8 cellular contexts compared by ENCODE assay signal in the genomic region with DNA sequence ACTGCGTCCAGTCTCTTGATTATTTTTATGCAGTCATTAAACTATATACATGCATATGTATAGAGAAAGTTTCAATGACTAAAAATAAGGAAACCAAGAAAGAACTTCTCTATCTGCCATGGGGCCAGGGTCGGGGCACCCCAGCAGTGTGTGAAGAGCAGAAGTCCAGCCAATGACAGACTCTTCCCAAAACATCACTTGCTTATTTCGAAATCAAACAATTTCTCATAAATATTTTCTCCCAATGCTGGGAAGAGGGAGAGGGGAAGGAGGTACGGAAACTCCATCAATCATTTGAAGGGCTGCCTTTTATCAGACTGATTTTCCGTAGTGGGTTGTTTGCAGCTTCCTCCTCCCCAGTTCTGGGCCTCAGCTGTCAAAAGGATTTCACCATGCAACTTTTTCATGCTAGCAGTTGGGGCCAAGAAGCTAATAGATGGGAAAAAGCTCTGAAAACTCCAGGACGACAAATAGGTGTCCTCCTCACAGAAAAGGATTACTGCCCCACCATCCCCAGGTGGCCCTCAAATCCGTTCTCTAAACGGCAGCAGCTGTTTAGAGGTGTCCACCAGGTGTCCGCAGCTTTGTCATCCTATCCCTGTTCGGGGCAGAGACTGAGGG. TPM values are rescaled to one million over a fixed set of nuclear protein-coding genes. Genes with fewer than 3 reads are reported as not detected.
DNase-seq lines count a peak whose midpoint lies in the region; ATAC-seq and TF ChIP-seq lines count a peak whose summit lies in the region.

No MANE protein-coding gene starts in this region.

- H3K4me3 Mint-ChIP-seq in Calu3 (ENCODE audit: low read depth, unreplicated experiment) = peak overlapping the region; percentile 93

- peaks cover 26% of the 10 kb centered on the region for H3K36me3 ChIP-seq in mesodermal cell (ENCODE audit: control insufficient read depth, insufficient read depth, low read length)

- H3K4me1 Mint-ChIP-seq in Calu3 (ENCODE audit: low read depth, unreplicated experiment) = no peaks in the 10 kb centered on the region

- intact Hi-C loops in Calu3 (cut with micrococcal nuclease; ENCODE audit: unreplicated experiment) = no loop called here

- peak overlapping the region; percentile 53 for H3K27ac ChIP-seq in mesodermal cell (ENCODE audit: low read depth, low read length, severe bottlenecking)

- no peaks in the 10 kb centered on the region for H3K27me3 Mint-ChIP-seq in Calu3 (ENCODE audit: unreplicated experiment)

- no peak for DNase-seq in Calu3
- no peak for DNase-seq in Jurkat, Clone E6-1 (ENCODE audit: low read depth, low spot score)
- DNase-seq in astrocyte of the spinal cord (ENCODE audit: low read depth, low spot score) = no peak
- no peak for DNase-seq in stimulated activated naive CD4-positive, alpha-beta T cell (lab: John Stamatoyannopoulos, UW)
- DNase-seq in NCI-H2029 treated with DMSO at 0.1 percent for 48 hours (lab: John Stamatoyannopoulos, UW) = no peak
- no peak for DNase-seq in NCI-H524 (lab: John Stamatoyannopoulos, UW)

- peak overlapping the region; percentile 56 for H3K4me3 ChIP-seq in Jurkat, Clone E6-1 (ENCODE audit: low read length)
- peak overlapping the region; percentile 46 for H3K4me3 ChIP-seq in astrocyte of the spinal cord (ENCODE audit: low read depth, low read length)
- H3K4me3 ChIP-seq in mesodermal cell (ENCODE audit: extremely low read depth, insufficient read depth, low read length, poor library complexity, severe bottlenecking) = peak overlapping the region; percentile 72

- WGBS in mesodermal cell (ENCODE audit: insufficient coverage in 2 of 2), 2 experiments = 6 to 21% methylated on average over 5 to 7 of the region's 10 CpGs

- H3K36me3 Mint-ChIP-seq in Calu3 (ENCODE audit: insufficient read depth, unreplicated experiment) = peaks cover 34% of the 10 kb centered on the region

- H3K4me1 ChIP-seq in mesodermal cell (ENCODE audit: control insufficient read depth, insufficient read depth, low read length, poor library complexity, severe bottlenecking) = no peaks in the 10 kb centered on the region

- no peaks in the 10 kb centered on the region for H3K9me3 Mint-ChIP-seq in Calu3 (ENCODE audit: low read depth, unreplicated experiment)

- H3K27ac Mint-ChIP-seq in Calu3 (ENCODE audit: unreplicated experiment) = peak overlapping the region; percentile 94

- TF ChIP-seq CTCF in Calu3 (IDR thresholded peaks at IDR 0.05; ENCODE audit: unreplicated experiment) (no peak), astrocyte of the spinal cord (IDR thresholded peaks at IDR 0.05; ENCODE audit: low read depth, low read length) (peak; percentile 8)

- TSS peak; percentile 50 for BruUV-seq in Calu3 (replicated peaks; lab: Mats Ljungman, UMichigan)

- H3K9me3 ChIP-seq in mesodermal cell (ENCODE audit: control insufficient read depth, low read length) = no peaks in the 10 kb centered on the region

- CTCF ChIA-PET in Calu3 (lab: Charles Lee) = interaction anchor here (0.6 to 1.1 kb wide), 2 partner anchors 31 to 68 kb away, joined by 3 to 4 read pairs; no protein-coding TSS in a partner anchor

- ATAC-seq in HG03039 (IDR thresholded peaks at IDR 0.05; ENCODE audit: unreplicated experiment) = no peak

- in situ Hi-C loops in astrocyte of the spinal cord (cut with HindIII; ENCODE audit: low sequenced_read_pairs) = no loop called here

RNA-seq across cellular contexts. Expression of gene FPGS, which starts 0.6 kb away (rescaled TPM):
- total RNA-seq in Calu3 (2022) = 75.2 and 79.9 TPM in 2 replicates
- polyA plus RNA-seq in Jurkat, Clone E6-1 (2012; ENCODE audit: insufficient read depth, insufficient read length) = 82.1 TPM
- polyA plus RNA-seq in mesodermal cell (2013, experiment 1 of 2) = 57.4 TPM
- polyA plus RNA-seq in mesodermal cell (2013, experiment 2 of 2) = 48.9 TPM

RNA-seq across cellular contexts. Expression of gene CDK9, which starts 16.2 kb away (rescaled TPM):
- 41.8 and 51.3 TPM in 2 replicates for total RNA-seq in Calu3 (2022)
- polyA plus RNA-seq in Jurkat, Clone E6-1 (2012; ENCODE audit: insufficient read depth, insufficient read length) = 75.2 TPM
- 79.5 TPM for polyA plus RNA-seq in mesodermal cell (2013, experiment 1 of 2)
- polyA plus RNA-seq in mesodermal cell (2013, experiment 2 of 2) = 66.6 TPM

RNA-seq across cellular contexts. Expression of gene SH2D3C, which starts 23.6 kb away (rescaled TPM):
- total RNA-seq in Calu3 (2022) = not detected in 2 replicates
- 18.3 TPM for polyA plus RNA-seq in Jurkat, Clone E6-1 (2012; ENCODE audit: insufficient read depth, insufficient read length)
- polyA plus RNA-seq in mesodermal cell (2013, experiment 1 of 2) = 24.8 TPM
- 17.4 TPM for polyA plus RNA-seq in mesodermal cell (2013, experiment 2 of 2)

RNA-seq across cellular contexts. Expression of gene ENG, which starts 52.4 kb away (rescaled TPM):
- 0.32 TPM in 1 of 2 replicates, not detected in the other for total RNA-seq in Calu3 (2022)
- 1.4 TPM for polyA plus RNA-seq in Jurkat, Clone E6-1 (2012; ENCODE audit: insufficient read depth, insufficient read length)
- 69.9 TPM for polyA plus RNA-seq in mesodermal cell (2013, experiment 1 of 2)
- 50.6 TPM for polyA plus RNA-seq in mesodermal cell (2013, experiment 2 of 2)
